40 cellular contexts compared by ENCODE assay signal in genomic region chr6:123458218-123458617, GRCh38.
"Had no signal": no experiment of that assay in that cellular context is flagged by ENCODE, and none has a peak within 500 bp of the region (broad histone marks: within the 10 kb centered on the region; RNA-seq: fewer than 3 reads in every experiment).

No MANE protein-coding gene starts in this region.

- H3K9me3 Mint-ChIP-seq: activated naive CD4-positive, alpha-beta T cell treated with anti-CD3 and anti-CD28 coated beads for 36 hours; activated naive CD4-positive, alpha-beta T cell treated with anti-CD3 and anti-CD28 coated beads, Interleukin-2, amount 10 ng/mL, durations not matched to agents 7 days and 5 days; activated naive CD8-positive, alpha-beta T cell treated with anti-CD3 and anti-CD28 coated beads for 36 hours; activated naive CD8-positive, alpha-beta T cell treated with anti-CD3 and anti-CD28 coated beads, Interleukin-2, amount 10 ng/mL, durations not matched to agents 7 days and 5 days; activated naive CD8-positive, alpha-beta T cell treated with anti-CD3 and anti-CD28 coated beads, Interleukin-2, amount 50 U/mL, for 24 hours; activated T-cell treated with anti-CD3 and anti-CD28 coated beads, Interleukin-2, amount 50 U/mL, for 4 hours; activated T-helper 1 cell treated with anti-CD3 and anti-CD28 coated beads, Interleukin-12 subunit alpha, Interleukin-12 subunit beta, Interleukin-2, Interleukin-4 antibody, amounts not matched to agents 30 ng/mL and 10 ng/mL and 1 ng/mL, durations not matched to agents 14 hours and 24 hours and 36 hours; activated T-helper 2 cell treated with anti-CD3 and anti-CD28 coated beads, Interferon-gamma antibody, Interleukin-2, Interleukin-4, amounts not matched to agents 10 μg/mL and 5 μg/mL and 100 μg/mL, durations not matched to agents 14 hours and 24 hours and 36 hours had no signal

- H3K27ac ChIP-seq: adrenal gland, ascending aorta, body of pancreas, brain microvascular endothelial cell, breast epithelium, cardiac muscle cell had no signal

- H3K36me3 ChIP-seq: adrenal gland, ascending aorta, brain microvascular endothelial cell, breast epithelium, cardiac muscle cell had no signal

- H3K4me1 ChIP-seq: adrenal gland, ascending aorta, body of pancreas, breast epithelium had no signal

- H3K27me3 ChIP-seq: adrenal gland, ascending aorta, body of pancreas, brain microvascular endothelial cell, breast epithelium, cardiac muscle cell had no signal

- H3K36me3 Mint-ChIP-seq: activated naive CD4-positive, alpha-beta T cell treated with anti-CD3 and anti-CD28 coated beads, Interleukin-2, amount 10 ng/mL, durations not matched to agents 7 days and 5 days; activated naive CD4-positive, alpha-beta T cell treated with anti-CD3 and anti-CD28 coated beads, Interleukin-2, amount 50 U/mL, for 24 hours; activated naive CD4-positive, alpha-beta T cell treated with anti-CD3 and anti-CD28 coated beads, Interleukin-2, amount 50 U/mL, for 72 hours; activated naive CD8-positive, alpha-beta T cell; activated naive CD8-positive, alpha-beta T cell treated with anti-CD3 and anti-CD28 coated beads for 36 hours; activated naive CD8-positive, alpha-beta T cell treated with anti-CD3 and anti-CD28 coated beads, Interleukin-2, amount 10 ng/mL, durations not matched to agents 7 days and 5 days; brain had no signal

- H3K27me3 Mint-ChIP-seq: activated naive CD4-positive, alpha-beta T cell treated with anti-CD3 and anti-CD28 coated beads, Interleukin-2, amount 10 ng/mL, durations not matched to agents 7 days and 5 days; activated naive CD4-positive, alpha-beta T cell treated with anti-CD3 and anti-CD28 coated beads, Interleukin-2, amount 50 U/mL, for 24 hours; activated naive CD8-positive, alpha-beta T cell; activated naive CD8-positive, alpha-beta T cell treated with anti-CD3 and anti-CD28 coated beads for 36 hours; activated naive CD8-positive, alpha-beta T cell treated with anti-CD3 and anti-CD28 coated beads, Interleukin-2, amount 10 ng/mL, durations not matched to agents 7 days and 5 days; activated naive CD8-positive, alpha-beta T cell treated with anti-CD3 and anti-CD28 coated beads, Interleukin-2, amount 50 U/mL, for 24 hours; activated T-cell treated with anti-CD3 and anti-CD28 coated beads, Interleukin-2, amount 50 U/mL, for 24 hours; activated T-helper 17 cell treated with anti-CD3 and anti-CD28 coated beads, Interleukin-2, amount 50 U/mL, for 72 hours; brain; central memory CD8-positive, alpha-beta T cell had no signal

- H3K9me3 ChIP-seq: adrenal gland, ascending aorta, body of pancreas, breast epithelium had no signal

- DNase-seq: activated effector memory CD4-positive, alpha-beta T cell treated with anti-CD3 and anti-CD28 coated beads, Interleukin-2, amount 50 U/mL, for 16 hours; activated effector memory CD4-positive, alpha-beta T cell treated with Interleukin-2 at 50 U/mL for 16 hours; activated gamma-delta T cell; activated gamma-delta T cell treated with Interleukin-2 at 50 U/mL for 16 hours; activated naive CD4-positive, alpha-beta T cell; activated naive CD4-positive, alpha-beta T cell treated with anti-CD3 and anti-CD28 coated beads for 36 hours; activated naive CD4-positive, alpha-beta T cell treated with anti-CD3 and anti-CD28 coated beads, Interleukin-2, amount 10 ng/mL, durations not matched to agents 7 days and 5 days; activated naive CD4-positive, alpha-beta T cell treated with anti-CD3 and anti-CD28 coated beads, Interleukin-2, amount 50 U/mL, for 16 hours; activated naive CD4-positive, alpha-beta T cell treated with Interleukin-2 at 50 U/mL for 16 hours; activated naive CD8-positive, alpha-beta T cell treated with anti-CD3 and anti-CD28 coated beads for 36 hours; activated naive CD8-positive, alpha-beta T cell treated with anti-CD3 and anti-CD28 coated beads, Interleukin-2, amount 10 ng/mL, durations not matched to agents 7 days and 5 days; activated naive CD8-positive, alpha-beta T cell treated with anti-CD3 and anti-CD28 coated beads, Interleukin-2, amount 50 U/mL, for 24 hours; activated T-cell treated with anti-CD3 and anti-CD28 coated beads, Interleukin-2, amount 50 U/mL, for 1 hour; activated T-cell treated with anti-CD3 and anti-CD28 coated beads, Interleukin-2, amount 50 U/mL, for 24 hours; activated T-cell treated with anti-CD3 and anti-CD28 coated beads, Interleukin-2, amount 50 U/mL, for 4 hours; activated T-cell treated with anti-CD3 and anti-CD28 coated beads, Interleukin-2, amount 50 U/mL, for 48 hours; activated T-cell treated with anti-CD3 and anti-CD28 coated beads, Interleukin-2, amount 50 U/mL, for 72 hours; adrenal gland; amniotic stem cell; amygdala; anterior cingulate cortex; aorta; body of pancreas; brain microvascular endothelial cell; caudate nucleus; central memory CD4-positive, alpha-beta T cell; cerebellar nuclear complex had no signal

- H3K4me3 Mint-ChIP-seq: activated naive CD4-positive, alpha-beta T cell treated with anti-CD3 and anti-CD28 coated beads for 36 hours; activated naive CD4-positive, alpha-beta T cell treated with anti-CD3 and anti-CD28 coated beads, Interleukin-2, amount 10 ng/mL, durations not matched to agents 7 days and 5 days; activated naive CD4-positive, alpha-beta T cell treated with anti-CD3 and anti-CD28 coated beads, Interleukin-2, amount 50 U/mL, for 24 hours; activated naive CD8-positive, alpha-beta T cell; activated naive CD8-positive, alpha-beta T cell treated with anti-CD3 and anti-CD28 coated beads for 36 hours; activated naive CD8-positive, alpha-beta T cell treated with anti-CD3 and anti-CD28 coated beads, Interleukin-2, amount 10 ng/mL, durations not matched to agents 7 days and 5 days; activated naive CD8-positive, alpha-beta T cell treated with anti-CD3 and anti-CD28 coated beads, Interleukin-2, amount 50 U/mL, for 24 hours; activated T-cell treated with anti-CD3 and anti-CD28 coated beads, Interleukin-2, amount 50 U/mL, for 24 hours; activated T-cell treated with anti-CD3 and anti-CD28 coated beads, Interleukin-2, amount 50 U/mL, for 4 hours; activated T-cell treated with anti-CD3 and anti-CD28 coated beads, Interleukin-2, amount 50 U/mL, for 72 hours; activated T-helper 1 cell treated with anti-CD3 and anti-CD28 coated beads, Interleukin-12 subunit alpha, Interleukin-12 subunit beta, Interleukin-2, Interleukin-4 antibody, amounts not matched to agents 30 ng/mL and 10 ng/mL and 1 ng/mL, durations not matched to agents 14 hours and 24 hours and 36 hours; activated T-helper 17 cell treated with anti-CD3 and anti-CD28 coated beads, Interleukin-2, amount 50 U/mL, for 72 hours; brain; central memory CD8-positive, alpha-beta T cell had no signal

- ATAC-seq: activated naive CD4-positive, alpha-beta T cell treated with anti-CD3 and anti-CD28 coated beads, Interleukin-2, amount 50 U/mL, for 72 hours; activated naive CD8-positive, alpha-beta T cell treated with anti-CD3 and anti-CD28 coated beads, Interleukin-2, amount 50 U/mL, for 24 hours; activated T-cell treated with anti-CD3 and anti-CD28 coated beads, Interleukin-2, amount 50 U/mL, for 4 hours; activated T-cell treated with anti-CD3 and anti-CD28 coated beads, Interleukin-2, amount 50 U/mL, for 72 hours; activated T-helper 17 cell treated with anti-CD3 and anti-CD28 coated beads, Interleukin-2, amount 50 U/mL, for 72 hours; body of pancreas had no signal

- H3K27ac Mint-ChIP-seq: activated naive CD4-positive, alpha-beta T cell treated with anti-CD3 and anti-CD28 coated beads for 36 hours; activated naive CD4-positive, alpha-beta T cell treated with anti-CD3 and anti-CD28 coated beads, Interleukin-2, amount 10 ng/mL, durations not matched to agents 7 days and 5 days; activated naive CD4-positive, alpha-beta T cell treated with anti-CD3 and anti-CD28 coated beads, Interleukin-2, amount 50 U/mL, for 24 hours; activated naive CD4-positive, alpha-beta T cell treated with anti-CD3 and anti-CD28 coated beads, Interleukin-2, amount 50 U/mL, for 72 hours; activated naive CD8-positive, alpha-beta T cell; activated naive CD8-positive, alpha-beta T cell treated with anti-CD3 and anti-CD28 coated beads for 36 hours; activated naive CD8-positive, alpha-beta T cell treated with anti-CD3 and anti-CD28 coated beads, Interleukin-2, amount 10 ng/mL, durations not matched to agents 7 days and 5 days; activated naive CD8-positive, alpha-beta T cell treated with anti-CD3 and anti-CD28 coated beads, Interleukin-2, amount 50 U/mL, for 24 hours; activated T-cell treated with anti-CD3 and anti-CD28 coated beads, Interleukin-2, amount 50 U/mL, for 24 hours; activated T-cell treated with anti-CD3 and anti-CD28 coated beads, Interleukin-2, amount 50 U/mL, for 72 hours; activated T-helper 1 cell treated with anti-CD3 and anti-CD28 coated beads, Interleukin-12 subunit alpha, Interleukin-12 subunit beta, Interleukin-2, Interleukin-4 antibody, amounts not matched to agents 30 ng/mL and 10 ng/mL and 1 ng/mL, durations not matched to agents 14 hours and 24 hours and 36 hours; activated T-helper 17 cell treated with anti-CD3 and anti-CD28 coated beads, Interleukin-2, amount 50 U/mL, for 72 hours; activated T-helper 2 cell treated with anti-CD3 and anti-CD28 coated beads, Interferon-gamma antibody, Interleukin-2, Interleukin-4, amounts not matched to agents 10 μg/mL and 5 μg/mL and 100 μg/mL, durations not matched to agents 14 hours and 24 hours and 36 hours; brain had no signal

- H3K4me3 ChIP-seq: adrenal gland, ascending aorta, body of pancreas, breast epithelium, cardiac muscle cell had no signal

- H3K4me1 Mint-ChIP-seq: activated naive CD4-positive, alpha-beta T cell treated with anti-CD3 and anti-CD28 coated beads, Interleukin-2, amount 10 ng/mL, durations not matched to agents 7 days and 5 days; activated naive CD4-positive, alpha-beta T cell treated with anti-CD3 and anti-CD28 coated beads, Interleukin-2, amount 50 U/mL, for 24 hours; activated naive CD8-positive, alpha-beta T cell treated with anti-CD3 and anti-CD28 coated beads for 36 hours; activated naive CD8-positive, alpha-beta T cell treated with anti-CD3 and anti-CD28 coated beads, Interleukin-2, amount 10 ng/mL, durations not matched to agents 7 days and 5 days; activated naive CD8-positive, alpha-beta T cell treated with anti-CD3 and anti-CD28 coated beads, Interleukin-2, amount 50 U/mL, for 24 hours; activated T-helper 17 cell treated with anti-CD3 and anti-CD28 coated beads, Interleukin-2, amount 50 U/mL, for 72 hours; central memory CD8-positive, alpha-beta T cell had no signal

- FAIRE-seq: astrocyte, bronchial epithelial cell had no signal
